Comparison of ENCODE assay signal across 11 cellular contexts in genomic region chr14:92600318-92601053, GRCh38.
DNase-seq lines count a peak whose midpoint lies in the region; ATAC-seq and TF ChIP-seq lines count a peak whose summit lies in the region.
"Had no signal": no experiment of that assay in that cellular context is flagged by ENCODE, and none has a peak within 500 bp of the region (broad histone marks: within the 10 kb centered on the region; RNA-seq: fewer than 3 reads in every experiment).

No MANE protein-coding gene starts in this region.

- H3K27ac Mint-ChIP-seq in natural killer cell, result peak overlapping the region; percentile 85 to 93
- H3K27ac Mint-ChIP-seq: stimulated activated memory B cell treated with anti-CD40 and anti-IgM and Interleukin-4, amounts not matched to agents 10 μg/mL and 1 μg/mL and 100 μg/mL, for 72 hours had no signal

- H3K36me3 Mint-ChIP-seq in natural killer cell, result no peaks in the 10 kb centered on the region
- H3K36me3 Mint-ChIP-seq: stimulated activated memory B cell treated with anti-CD40 and anti-IgM and Interleukin-4, amounts not matched to agents 10 μg/mL and 1 μg/mL and 100 μg/mL, for 72 hours had no signal

- H3K23ac ChIP-seq in mesendoderm (ENCODE audit: low read length), result no peak overlapping the region

- H3K36me3 ChIP-seq in mesendoderm (ENCODE audit: control insufficient read depth, insufficient read depth, low read length), result no peaks in the 10 kb centered on the region

- no peak overlapping the region for H4K5ac ChIP-seq in mesendoderm (ENCODE audit: low read length)

- H4K8ac ChIP-seq in mesendoderm (ENCODE audit: low read depth, low read length), result no peak overlapping the region

- peak in 2 of 3 donors; percentile 30 to 50 for ATAC-seq in natural killer cell
- ATAC-seq: stimulated activated memory B cell treated with anti-CD40 and anti-IgM and Interleukin-4, amounts not matched to agents 10 μg/mL and 1 μg/mL and 100 μg/mL, for 72 hours had no signal

- no peaks in the 10 kb centered on the region for H3K27me3 ChIP-seq in mesendoderm (ENCODE audit: insufficient read depth, low read length, poor library complexity)

- no peaks in the 10 kb centered on the region for H3K79me1 ChIP-seq in mesendoderm (ENCODE audit: low read length)

- no peaks in the 10 kb centered on the region for H3K9me3 Mint-ChIP-seq in natural killer cell
- H3K9me3 Mint-ChIP-seq: stimulated activated memory B cell treated with anti-CD40 and anti-IgM and Interleukin-4, amounts not matched to agents 10 μg/mL and 1 μg/mL and 100 μg/mL, for 72 hours had no signal

- DNase-seq in NB4 (ENCODE audit: low read depth), result peak; percentile 73
- peak; percentile 89 for DNase-seq in choroid plexus epithelial cell (ENCODE audit: low read depth)
- no peak for DNase-seq in natural killer cell
- DNase-seq in NCI-H2227 treated with DMSO at 0.1 percent for 48 hours (lab: John Stamatoyannopoulos, UW), result no peak
- no peak for DNase-seq in mesendoderm
- DNase-seq in NCI-H1048 (lab: John Stamatoyannopoulos, UW), result no peak
- DNase-seq in HT-29 (ENCODE audit: low spot score), result no peak
- DNase-seq: activated CD4-positive, CD25-positive, alpha-beta regulatory T cell treated with anti-CD3 and anti-CD28 coated beads, Interleukin-2, amount 50 U/mL, for 72 hours; NCI-H187 treated with DMSO at 0.1 percent for 48 hours had no signal

- intact Hi-C loops in natural killer cell (cut with micrococcal nuclease), result loop anchor here (1.0 to 5.0 kb wide), 4 partner anchors 14 to 48 kb away; no protein-coding TSS in a partner anchor

- H3K56ac ChIP-seq in mesendoderm (ENCODE audit: low read length), result no peak overlapping the region

- H3K79me2 ChIP-seq in mesendoderm (ENCODE audit: control insufficient read depth, insufficient read depth, low read length), result no peaks in the 10 kb centered on the region

- H3K4me3 Mint-ChIP-seq in natural killer cell, result peak overlapping the region; percentile 42
- H3K4me3 Mint-ChIP-seq: stimulated activated memory B cell treated with anti-CD40 and anti-IgM and Interleukin-4, amounts not matched to agents 10 μg/mL and 1 μg/mL and 100 μg/mL, for 72 hours had no signal

- H3K4me1 ChIP-seq in mesendoderm (ENCODE audit: control insufficient read depth, low read depth, low read length), result no peaks in the 10 kb centered on the region

- no peak overlapping the region for H3K18ac ChIP-seq in mesendoderm (ENCODE audit: low read length)

- TF ChIP-seq CTCF in C4-2B (conservative IDR thresholded peaks at IDR 0.05), result peak; percentile 26; the same call in 1 of the 2 replicates
- no peak for TF ChIP-seq CTCF in NB4 (IDR thresholded peaks at IDR 0.05; ENCODE audit: low read depth, low read length)
- TF ChIP-seq CTCF in choroid plexus epithelial cell (conservative IDR thresholded peaks at IDR 0.05; ENCODE audit: low read depth, low read length), result peak; percentile 35
- no peak for TF ChIP-seq CTCF in natural killer cell (IDR thresholded peaks at IDR 0.05)

- H2BK120ac ChIP-seq in mesendoderm (ENCODE audit: low read depth, low read length), result no peak overlapping the region

- WGBS in mesendoderm (ENCODE audit: extremely low coverage, insufficient coverage, low lambda C conversion rate), result no CpG with 5 or more reads among the region's 15 CpGs

- H3K4me1 Mint-ChIP-seq in natural killer cell, result peaks cover 54 to 75% of the 10 kb centered on the region in 2 donors

- H3K4me2 ChIP-seq in mesendoderm (ENCODE audit: low read length), result no peak overlapping the region

- no peak overlapping the region for H2BK5ac ChIP-seq in mesendoderm (ENCODE audit: low read length)

- no peak for TF ChIP-seq POLR2A in NB4 (IDR thresholded peaks at IDR 0.05; ENCODE audit: extremely low read depth, insufficient read length)

- H2BK15ac ChIP-seq in mesendoderm (replicated peaks; ENCODE audit: low read depth), result no peak overlapping the region

- H3K27me3 Mint-ChIP-seq in natural killer cell (ENCODE audit: low read depth in 2 of 2), result no peaks in the 10 kb centered on the region
- H3K27me3 Mint-ChIP-seq: stimulated activated memory B cell treated with anti-CD40 and anti-IgM and Interleukin-4, amounts not matched to agents 10 μg/mL and 1 μg/mL and 100 μg/mL, for 72 hours had no signal

- H3K4ac ChIP-seq in mesendoderm (ENCODE audit: low read depth, low read length), result no peak overlapping the region

- H3K4me3 ChIP-seq in NB4 (ENCODE audit: low read depth, low read length) (no peak overlapping the region), choroid plexus epithelial cell (ENCODE audit: low read depth, low read length) (no peak overlapping the region), mesendoderm (ENCODE audit: low read length) (no peak overlapping the region)

- no peak overlapping the region for H2AK5ac ChIP-seq in mesendoderm (ENCODE audit: low read length)

- H3K9ac ChIP-seq in mesendoderm (ENCODE audit: low read length), result no peak overlapping the region

- no peak overlapping the region for H3K27ac ChIP-seq in C4-2B
- H3K27ac ChIP-seq in mesendoderm (ENCODE audit: low read depth, low read length), result no peak overlapping the region

Comparison
In these comparisons a context has a peak if more than half of its experiments do, and no peak if none do; other contexts are left out.
1. CTCF ChIP-seq: peak in C4-2B (single experiment) and choroid plexus epithelial cell (single experiment); none in NB4 (single experiment) and natural killer cell (single experiment).
2. DNase-seq: peak in NB4 (single experiment) and choroid plexus epithelial cell (single experiment); none in natural killer cell (single experiment), NCI-H2227 treated with DMSO at 0.1 percent for 48 hours (single experiment), mesendoderm (single experiment), NCI-H1048 (single experiment) and HT-29 (single experiment).